ENCODE assay signal across 8 cellular contexts in the genomic region with DNA sequence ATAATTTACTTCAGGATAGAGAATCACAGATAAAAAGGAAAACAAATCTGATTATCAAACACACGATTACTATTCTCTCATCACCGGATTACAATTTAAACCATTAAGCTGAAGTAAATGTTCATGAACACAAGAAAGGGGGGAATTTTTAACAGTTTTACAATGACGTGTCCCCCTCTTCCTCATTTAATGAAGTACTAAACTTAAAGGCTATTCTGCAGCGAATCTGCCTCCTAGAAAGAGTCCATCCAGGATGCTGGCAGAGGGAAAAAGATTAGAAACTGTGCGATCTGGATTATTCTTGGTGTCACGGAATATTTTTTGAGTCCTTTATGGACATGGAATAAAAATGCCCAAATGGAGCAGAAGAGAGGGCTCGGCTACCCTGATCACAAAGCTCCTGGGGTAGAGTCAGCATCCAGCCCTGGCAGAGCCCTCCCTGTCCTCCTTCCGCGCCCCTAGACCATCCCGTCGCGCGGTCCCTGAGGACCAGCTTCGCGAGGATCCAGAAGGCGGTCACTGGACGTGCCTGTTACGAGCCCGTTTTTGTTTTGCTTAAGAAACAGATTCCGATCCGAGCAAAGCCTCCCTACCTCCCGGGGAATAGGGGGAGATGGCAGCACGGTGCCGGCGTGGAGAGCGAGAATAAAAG. TPM values are rescaled to one million over a fixed set of nuclear protein-coding genes. Genes with fewer than 3 reads are reported as not detected.
A peak's percentile ranks its signal among the peaks of the same experiment; 100 is the strongest.
DNase-seq lines count a peak whose midpoint lies in the region; ATAC-seq, FAIRE-seq and TF ChIP-seq lines count a peak whose summit lies in the region.

No MANE protein-coding gene starts in this region.

- TF ChIP-seq POLR2A in HCT116 (IDR thresholded peaks at IDR 0.05; ENCODE audit: borderline replicate concordance, extremely low read depth, insufficient read depth, insufficient read length) (no peak), GM12892 (IDR thresholded peaks at IDR 0.05; ENCODE audit: low read depth, low read length) (no peak)

- H3K4me2 ChIP-seq in BLaER1 treated with 17β-estradiol and CSF1 and Interleukin-3, amounts not matched to agents 10 nM and 100 nM = peak overlapping the region; percentile 75 to 97 (median 89)
- peak overlapping the region; percentile 100 for H3K4me2 ChIP-seq in HCT116 (ENCODE audit: low read length)

- no peaks in the 10 kb centered on the region for H3K9me3 ChIP-seq in BLaER1 treated with 17β-estradiol and CSF1 and Interleukin-3, amounts not matched to agents 10 nM and 100 nM (replicated peaks in 1 of 11)
- no peaks in the 10 kb centered on the region for H3K9me3 ChIP-seq in HCT116 (ENCODE audit: control insufficient read depth in 1 of 2, insufficient read depth in 1 of 2, low read depth in 1 of 2, low read length in 2 of 2)

- TF ChIP-seq RAD21 in HCT116 (IDR thresholded peaks at IDR 0.05; ENCODE audit: low read depth) = no peak

- TF ChIP-seq CTCF in HCT116 (IDR thresholded peaks at IDR 0.05 in 2 of 3, conservative IDR thresholded peaks at IDR 0.05 in 1 of 3; ENCODE audit: borderline replicate concordance in 1 of 3, insufficient read depth in 1 of 3, low read depth in 2 of 3, low read length in 2 of 3) (no peak), VCaP (conservative IDR thresholded peaks at IDR 0.05) (no peak), fibroblast of pulmonary artery (IDR thresholded peaks at IDR 0.05; ENCODE audit: low read length, missing control alignments) (no peak), progenitor cell of endocrine pancreas (IDR thresholded peaks at IDR 0.05; ENCODE audit: unreplicated experiment) (no peak)

- H3K27ac ChIP-seq in BLaER1 treated with 17β-estradiol and CSF1 and Interleukin-3, amounts not matched to agents 10 nM and 100 nM = peak overlapping the region; percentile 82 to 100 (median 92); a peak in 21 of 22 replicates
- H3K27ac ChIP-seq in HCT116 (ENCODE audit: low read depth, low read length) (peak overlapping the region; percentile 85), VCaP (peak overlapping the region; percentile 96)

- no peaks in the 10 kb centered on the region for H3K36me3 ChIP-seq in BLaER1 treated with 17β-estradiol and CSF1 and Interleukin-3, amounts not matched to agents 10 nM and 100 nM
- H3K36me3 ChIP-seq in HCT116 (ENCODE audit: control insufficient read depth in 1 of 2, insufficient read depth in 2 of 2, low read length in 2 of 2) = no peaks in the 10 kb centered on the region

- no peaks in the 10 kb centered on the region for H3K36me3 Mint-ChIP-seq in progenitor cell of endocrine pancreas (ENCODE audit: insufficient read depth)

- peak; percentile 22 for DNase-seq in HCT116 (ENCODE audit: low read depth, low spot score)
- peak; percentile 55 for DNase-seq in fibroblast of pulmonary artery (ENCODE audit: low read depth)
- DNase-seq in progenitor cell of endocrine pancreas (ENCODE audit: low spot score, unreplicated experiment) = no peak
- no peak for DNase-seq in RCC 7860 (ENCODE audit: low spot score)
- no peak for DNase-seq in GM12892 (ENCODE audit: insufficient read length)
- DNase-seq in GOT3 (lab: John Stamatoyannopoulos, UW) = no peak

- H2AFZ ChIP-seq in HCT116 (ENCODE audit: low read depth, low read length, poor library complexity, severe bottlenecking) = peak overlapping the region; percentile 77

- peaks cover 19 to 52% (median 26%) of the 10 kb centered on the region in 10 experiments for H3K4me1 ChIP-seq in BLaER1 treated with 17β-estradiol and CSF1 and Interleukin-3, amounts not matched to agents 10 nM and 100 nM
- H3K4me1 ChIP-seq in HCT116 (ENCODE audit: control insufficient read depth in 1 of 2, insufficient read depth in 2 of 2, low read length in 2 of 2) = peaks cover 0 to 35% of the 10 kb centered on the region in 2 experiments; a peak in 3 of 4 replicates

- H3K27ac Mint-ChIP-seq in progenitor cell of endocrine pancreas = peak overlapping the region; percentile 99

- peak overlapping the region; percentile 90 to 100 (median 96) for H3K9ac ChIP-seq in BLaER1 treated with 17β-estradiol and CSF1 and Interleukin-3, amounts not matched to agents 10 nM and 100 nM
- peak overlapping the region; percentile 84 for H3K9ac ChIP-seq in HCT116 (ENCODE audit: low read length)

- no peaks in the 10 kb centered on the region for H3K27me3 Mint-ChIP-seq in progenitor cell of endocrine pancreas

- peak; percentile 15 for ATAC-seq in HCT116

- POLR2A ChIA-PET in HCT116 (lab: Charles Lee) = interaction anchor here (1.0 kb wide), 1 partner anchor 35 kb away, joined by 3 read pairs; no protein-coding TSS in a partner anchor

- peaks cover 18% of the 10 kb centered on the region for H3K79me2 ChIP-seq in HCT116 (ENCODE audit: insufficient read depth, low read length)

- no TSS peak for BruUV-seq in HCT116 (replicated peaks; lab: Mats Ljungman, UMichigan)

- CTCF ChIA-PET in HCT116 (lab: Charles Lee) = interaction anchor here (0.9 to 3.1 kb wide), 2 partner anchors 8 to 145 kb away, joined by 3 to 14 read pairs; no protein-coding TSS in a partner anchor

- intact Hi-C loops in HCT116 (cut with micrococcal nuclease) = loop anchor here (2.0 to 5.0 kb wide), 2 partner anchors 125 to 158 kb away; a partner anchor contains a TSS

- no peaks in the 10 kb centered on the region for H3K9me3 Mint-ChIP-seq in progenitor cell of endocrine pancreas (ENCODE audit: low read depth)

- RAD21 ChIA-PET in HCT116 (lab: Charles Lee; ENCODE audit: low non-redundant PET in 1 of 2, low total read pairs in 2 of 2, uncharacterized antibody in 2 of 2, unreplicated experiment in 2 of 2) = no interaction called here

- peaks cover 0 to 21% (median 16%) of the 10 kb centered on the region in 11 experiments; a peak in 17 of 22 replicates for H3K27me3 ChIP-seq in BLaER1 treated with 17β-estradiol and CSF1 and Interleukin-3, amounts not matched to agents 10 nM and 100 nM
- H3K27me3 ChIP-seq in HCT116 (ENCODE audit: insufficient read depth, low read length) = no peaks in the 10 kb centered on the region

- FAIRE-seq in RCC 7860 (lab: Jason Lieb, UNC) (no peak), GM12892 (lab: Jason Lieb, UNC) (no peak)

- H3K9me2 ChIP-seq in HCT116 (ENCODE audit: insufficient read depth) = no peaks in the 10 kb centered on the region

- H3K4me3 Mint-ChIP-seq in progenitor cell of endocrine pancreas (ENCODE audit: low read depth) = peak overlapping the region; percentile 93

- H3K4me3 ChIP-seq in BLaER1 treated with 17β-estradiol and CSF1 and Interleukin-3, amounts not matched to agents 10 nM and 100 nM = peak overlapping the region; percentile 83 to 100 (median 97)
- H3K4me3 ChIP-seq in HCT116 (replicated peaks in 1 of 2; ENCODE audit: low read depth in 1 of 2, low read length in 2 of 2) (peak overlapping the region; percentile 71 to 96), fibroblast of pulmonary artery (replicated peaks; ENCODE audit: low read depth, low read length) (peak overlapping the region; percentile 82)

- H4K20me1 ChIP-seq in BLaER1 treated with 17β-estradiol and CSF1 and Interleukin-3, amounts not matched to agents 10 nM and 100 nM = peaks cover 24 to 55% (median 50%) of the 10 kb centered on the region in 11 experiments
- no peaks in the 10 kb centered on the region for H4K20me1 ChIP-seq in HCT116 (ENCODE audit: insufficient read depth)

- H3K4me1 Mint-ChIP-seq in progenitor cell of endocrine pancreas (ENCODE audit: low read depth) = peaks cover 17% of the 10 kb centered on the region

TF ChIP-seq in HCT116, 20 proteins besides CTCF, POLR2A, EP300 and RAD21:
- TF ChIP-seq, protein P1, sequence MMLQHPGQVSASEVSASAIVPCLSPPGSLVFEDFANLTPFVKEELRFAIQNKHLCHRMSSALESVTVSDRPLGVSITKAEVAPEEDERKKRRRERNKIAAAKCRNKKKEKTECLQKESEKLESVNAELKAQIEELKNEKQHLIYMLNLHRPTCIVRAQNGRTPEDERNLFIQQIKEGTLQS (IDR thresholded peaks at IDR 0.05) = no peak
- no peak for TF ChIP-seq FOSL1 (IDR thresholded peaks at IDR 0.05; ENCODE audit: low read depth)
- no peak for TF ChIP-seq SP1 (IDR thresholded peaks at IDR 0.05; ENCODE audit: low read depth)
- TF ChIP-seq CBX3 (IDR thresholded peaks at IDR 0.05; ENCODE audit: low read depth) = no peak
- TF ChIP-seq ZNF274 (IDR thresholded peaks at IDR 0.05; ENCODE audit: low read depth, low read length) = no peak
- TF ChIP-seq ZFX (IDR thresholded peaks at IDR 0.05) = no peak
- TF ChIP-seq, protein P2, sequence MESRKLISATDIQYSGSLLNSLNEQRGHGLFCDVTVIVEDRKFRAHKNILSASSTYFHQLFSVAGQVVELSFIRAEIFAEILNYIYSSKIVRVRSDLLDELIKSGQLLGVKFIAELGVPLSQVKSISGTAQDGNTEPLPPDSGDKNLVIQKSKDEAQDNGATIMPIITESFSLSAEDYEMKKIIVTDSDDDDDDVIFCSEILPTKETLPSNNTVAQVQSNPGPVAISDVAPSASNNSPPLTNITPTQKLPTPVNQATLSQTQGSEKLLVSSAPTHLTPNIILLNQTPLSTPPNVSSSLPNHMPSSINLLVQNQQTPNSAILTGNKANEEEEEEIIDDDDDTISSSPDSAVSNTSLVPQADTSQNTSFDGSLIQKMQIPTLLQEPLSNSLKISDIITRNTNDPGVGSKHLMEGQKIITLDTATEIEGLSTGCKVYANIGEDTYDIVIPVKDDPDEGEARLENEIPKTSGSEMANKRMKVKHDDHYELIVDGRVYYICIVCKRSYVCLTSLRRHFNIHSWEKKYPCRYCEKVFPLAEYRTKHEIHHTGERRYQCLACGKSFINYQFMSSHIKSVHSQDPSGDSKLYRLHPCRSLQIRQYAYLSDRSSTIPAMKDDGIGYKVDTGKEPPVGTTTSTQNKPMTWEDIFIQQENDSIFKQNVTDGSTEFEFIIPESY (IDR thresholded peaks at IDR 0.05; ENCODE audit: extremely low read depth, insufficient replicate concordance, low read length) = no peak
TF ChIP-seq in HCT116: peak in this region for 0.

RNA-seq across cellular contexts. Expression of a gene that starts 1.2 kb away (rescaled TPM):
- total RNA-seq in HCT116 (2021; ENCODE audit: unreplicated experiment) (28.2 TPM), progenitor cell of endocrine pancreas (51.5 and 56.5 TPM in 2 replicates)
- polyA plus RNA-seq in HCT116 (2012) = 12.3 and 13.8 TPM in 2 replicates
- 17.1 TPM for polyA plus RNA-seq in GM12892 (2012; ENCODE audit: missing spikeins)

Comparison
In these comparisons a context has a peak if more than half of its experiments do, and no peak if none do; other contexts are left out.
1. DNase-seq: peak in HCT116 (single experiment) and fibroblast of pulmonary artery (single experiment); none in progenitor cell of endocrine pancreas (single experiment), RCC 7860 (single experiment), GM12892 (single experiment) and GOT3 (single experiment).
2. Peak in every context shown above with its lines, with median percentiles within 50 percentile points of each other: H3K27ac ChIP-seq and H3K4me3 ChIP-seq.